ENCODE assay signal across 8 cellular contexts in genomic region chr17:81553018-81553615, GRCh38. TPM values are rescaled to one million over a fixed set of nuclear protein-coding genes. Genes with fewer than 3 reads are reported as not detected.
DNase-seq lines count a peak whose midpoint lies in the region; ATAC-seq and TF ChIP-seq lines count a peak whose summit lies in the region.

No MANE protein-coding gene starts in this region.

- H3K36me3 Mint-ChIP-seq in naive thymus-derived CD8-positive, alpha-beta T cell, result peaks cover 0 to 25% (median 0%) of the 10 kb centered on the region in 3 donors

- H3K27me3 ChIP-seq in esophagus muscularis mucosa, result no peaks in the 10 kb centered on the region

- no peaks in the 10 kb centered on the region for H3K9me3 ChIP-seq in esophagus muscularis mucosa

- H3K27me3 Mint-ChIP-seq in naive thymus-derived CD8-positive, alpha-beta T cell, result no peaks in the 10 kb centered on the region

- POLR2A ChIA-PET in naive thymus-derived CD8-positive, alpha-beta T cell (lab: Charles Lee), result interaction anchor here (0.6 to 8.3 kb wide), 13 partner anchors 8 to 752 kb away, joined by 3 to 140 read pairs (median 7); partner anchors contain the start of genes ACTG1, ARL16, CCDC137 and HGS

- DNase-seq in CD1c-positive myeloid dendritic cell (ENCODE audit: extremely low spot score) (peak; percentile 83), HuH-7.5 (ENCODE audit: low spot score) (peak; percentile 84), OCI-M2 (lab: John Stamatoyannopoulos, UW; ENCODE audit: unreplicated experiment) (peak; percentile 45), esophagus muscularis mucosa (ENCODE audit: extremely low spot score) (peak; percentile 97)
- DNase-seq in activated T-cell treated with anti-CD3 and anti-CD28 coated beads, Interleukin-2, amount 50 U/mL, for 1 hour, result peak; percentile 77
- DNase-seq in naive thymus-derived CD8-positive, alpha-beta T cell, result peak in 9 of 10 donors; percentile 57 to 85 (median 75)
- peak; percentile 73 to 86 (median 82) for DNase-seq in stimulated activated naive CD4-positive, alpha-beta T cell (lab: John Stamatoyannopoulos, UW)

- peak; percentile 22 for ATAC-seq in GM19397 (IDR thresholded peaks at IDR 0.05; ENCODE audit: unreplicated experiment)
- ATAC-seq in naive thymus-derived CD8-positive, alpha-beta T cell, result peak; percentile 73 to 76

- peak overlapping the region; percentile 72 to 95 (median 92) for H3K27ac Mint-ChIP-seq in naive thymus-derived CD8-positive, alpha-beta T cell

- TF ChIP-seq POLR2A in esophagus muscularis mucosa (IDR thresholded peaks at IDR 0.05; ENCODE audit: low read depth), result no peak

- H3K4me3 Mint-ChIP-seq in naive thymus-derived CD8-positive, alpha-beta T cell, result peak overlapping the region; percentile 85 to 93 (median 89)

- WGBS in esophagus muscularis mucosa, result 0% methylated on average over 12 of the region's 19 CpGs

- no peak for TF ChIP-seq EP300 in esophagus muscularis mucosa (IDR thresholded peaks at IDR 0.05)

- H3K27ac ChIP-seq in esophagus muscularis mucosa (replicated peaks in 1 of 4), result peak overlapping the region; percentile 72 to 88 (median 82)

- intact Hi-C loops in esophagus muscularis mucosa (cut with DNase I), result loop anchor here (5.0 kb wide), 1 partner anchor 36 kb away; no protein-coding TSS in a partner anchor

- H3K36me3 ChIP-seq in esophagus muscularis mucosa, result peaks cover 24 to 51% (median 46%) of the 10 kb centered on the region in 4 donors

- no peaks in the 10 kb centered on the region for H3K9me3 Mint-ChIP-seq in naive thymus-derived CD8-positive, alpha-beta T cell

- H3K4me1 Mint-ChIP-seq in naive thymus-derived CD8-positive, alpha-beta T cell, result peaks cover 12 to 40% (median 31%) of the 10 kb centered on the region in 4 donors

- H3K4me3 ChIP-seq in esophagus muscularis mucosa, result peak overlapping the region; percentile 70 to 92 (median 80)

- no peak for TF ChIP-seq CTCF in esophagus muscularis mucosa (IDR thresholded peaks at IDR 0.05)

- H3K4me1 ChIP-seq in esophagus muscularis mucosa, result peaks cover 24 to 40% (median 35%) of the 10 kb centered on the region in 4 donors

RNA-seq across cellular contexts. Expression of gene FAAP100, which starts 1.0 kb away (rescaled TPM):
- 10 to 100 TPM; 13.7 to 33.3 (median 18.6) TPM for total RNA-seq in esophagus muscularis mucosa
- total RNA-seq in naive thymus-derived CD8-positive, alpha-beta T cell, result 10 to 100 TPM; 52.5 to 55.9 TPM
- polyA plus RNA-seq in naive thymus-derived CD8-positive, alpha-beta T cell, result 10 to 100 TPM in 2 of 3 donors, 1 to 10 TPM in 1; 9.1 to 17.4 (median 11.7) TPM

RNA-seq across cellular contexts. Expression of gene FSCN2, which starts 24.9 kb away (rescaled TPM):
- total RNA-seq in esophagus muscularis mucosa, result 1 to 10 TPM; 1.2 to 2.4 (median 1.7) TPM
- 1 to 10 TPM in 1 of 2 experiments, under 1 TPM in 1; 0.96 to 2.0 TPM for total RNA-seq in naive thymus-derived CD8-positive, alpha-beta T cell
- polyA plus RNA-seq in naive thymus-derived CD8-positive, alpha-beta T cell, result not detected

RNA-seq across cellular contexts. Expression of gene ACTG1, which starts 40.5 kb away (rescaled TPM):
- 1,000 to 10,000 TPM in 3 of 4 donors, 100 to 1,000 TPM in 1; 972 to 1,850 (median 1,126) TPM for total RNA-seq in esophagus muscularis mucosa
- 1,000 to 10,000 TPM; 1,189 to 1,230 TPM for total RNA-seq in naive thymus-derived CD8-positive, alpha-beta T cell
- polyA plus RNA-seq in naive thymus-derived CD8-positive, alpha-beta T cell, result 1,000 to 10,000 TPM; 1,334 to 1,669 (median 1,595) TPM

Comparison
In these comparisons a context has a peak if more than half of its experiments do, and no peak if none do; other contexts are left out.
1. Peak in every context shown above with its lines: DNase-seq, ATAC-seq, H3K4me3 ChIP-seq and H3K27ac ChIP-seq.
2. DNase-seq: peak in every context shown above with its lines; median percentile 97 in esophagus muscularis mucosa; 84 in HuH-7.5; 83 in CD1c-positive myeloid dendritic cell; 82 in stimulated activated naive CD4-positive, alpha-beta T cell; 77 in activated T-cell treated with anti-CD3 and anti-CD28 coated beads, Interleukin-2, amount 50 U/mL, for 1 hour; 75 in naive thymus-derived CD8-positive, alpha-beta T cell; 45 in OCI-M2.